ENCODE assay signal across 8 cellular contexts in the genomic region with DNA sequence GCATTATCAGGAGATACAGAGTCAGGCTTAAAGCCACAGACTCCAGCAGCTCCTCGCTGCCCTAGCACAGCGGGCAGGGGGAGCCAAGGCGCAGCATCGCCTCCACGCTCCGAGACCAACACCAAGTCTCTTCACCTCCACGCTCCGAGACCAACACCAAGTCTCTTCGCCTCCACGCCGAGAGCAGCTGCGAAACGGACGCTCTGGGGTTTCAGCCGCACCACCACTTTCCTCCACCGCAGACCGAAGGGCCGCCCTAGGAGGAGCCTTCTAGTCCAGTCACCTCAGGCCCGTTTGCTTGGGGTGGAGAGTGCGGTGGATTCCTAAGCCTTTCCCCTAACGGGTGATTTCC. TPM values are rescaled to one million over a fixed set of nuclear protein-coding genes. Genes with fewer than 3 reads are reported as not detected.
DNase-seq lines count a peak whose midpoint lies in the region; ATAC-seq and TF ChIP-seq lines count a peak whose summit lies in the region.

No MANE protein-coding gene starts in this region.

- no peaks in the 10 kb centered on the region for H3K9me3 Mint-ChIP-seq in activated T-helper 17 cell treated with anti-CD3 and anti-CD28 coated beads, Interleukin-2, amount 50 U/mL, for 72 hours
- no peaks in the 10 kb centered on the region for H3K9me3 Mint-ChIP-seq in naive B cell

- H3K27ac Mint-ChIP-seq in activated T-helper 17 cell treated with anti-CD3 and anti-CD28 coated beads, Interleukin-2, amount 50 U/mL, for 72 hours, result peak overlapping the region; percentile 71
- peak overlapping the region in 3 of 6 donors; percentile 31 to 57 (median 39) for H3K27ac Mint-ChIP-seq in naive B cell

- H3K4me1 Mint-ChIP-seq in activated T-helper 17 cell treated with anti-CD3 and anti-CD28 coated beads, Interleukin-2, amount 50 U/mL, for 72 hours, result peaks cover 4% of the 10 kb centered on the region
- peaks cover 14 to 21% (median 20%) of the 10 kb centered on the region in 3 donors for H3K4me1 Mint-ChIP-seq in naive B cell

- H3K4me3 Mint-ChIP-seq in activated T-helper 17 cell treated with anti-CD3 and anti-CD28 coated beads, Interleukin-2, amount 50 U/mL, for 72 hours, result peak overlapping the region; percentile 89
- H3K4me3 Mint-ChIP-seq in naive B cell, result peak overlapping the region; percentile 77 to 91 (median 86)

- peak; percentile 30 for TF ChIP-seq CTCF in 22Rv1 (IDR thresholded peaks at IDR 0.05)
- TF ChIP-seq CTCF in GM12864 (IDR thresholded peaks at IDR 0.05; ENCODE audit: low read depth, low read length, missing control alignments), result no peak
- TF ChIP-seq CTCF in thyroid gland (IDR thresholded peaks at IDR 0.05), result peak in 1 of 6 experiments; percentile 12

- intact Hi-C loops in thyroid gland (cut with DNase I), result no loop called here

- no peaks in the 10 kb centered on the region for H3K36me3 Mint-ChIP-seq in activated T-helper 17 cell treated with anti-CD3 and anti-CD28 coated beads, Interleukin-2, amount 50 U/mL, for 72 hours (ENCODE audit: low read depth)
- peaks cover 0 to 4% of the 10 kb centered on the region in 2 donors for H3K36me3 Mint-ChIP-seq in naive B cell

- H3K9me3 ChIP-seq in thyroid gland, result no peaks in the 10 kb centered on the region

- no peaks in the 10 kb centered on the region for H3K36me3 ChIP-seq in thyroid gland

- WGBS in thyroid gland, 2 donors, result 0% methylated on average over 6 to 21 of the region's 21 CpGs

- H3K4me3 ChIP-seq in GM12864 (ENCODE audit: low read depth, low read length), result peak overlapping the region; percentile 92
- H3K4me3 ChIP-seq in thyroid gland (replicated peaks in 1 of 3), result peak overlapping the region; percentile 67 to 94 (median 85)

- H3K27ac ChIP-seq in 22Rv1 (peak overlapping the region; percentile 78), thyroid gland (peak overlapping the region; percentile 54 to 71 (median 54))

- peaks cover 3% of the 10 kb centered on the region for H3K27me3 Mint-ChIP-seq in activated T-helper 17 cell treated with anti-CD3 and anti-CD28 coated beads, Interleukin-2, amount 50 U/mL, for 72 hours
- peaks cover 16 to 22% (median 20%) of the 10 kb centered on the region in 3 donors for H3K27me3 Mint-ChIP-seq in naive B cell

- peak; percentile 51 for ATAC-seq in HG02678 (IDR thresholded peaks at IDR 0.05; ENCODE audit: unreplicated experiment)
- ATAC-seq in activated T-helper 17 cell treated with anti-CD3 and anti-CD28 coated beads, Interleukin-2, amount 50 U/mL, for 72 hours (replicated peaks), result peak; percentile 71
- peak; percentile 36 to 51 for ATAC-seq in naive B cell (ENCODE audit: low read depth in 2 of 2)

- DNase-seq in GM12864 (ENCODE audit: low read depth) (no peak), NCI-H2171 (lab: John Stamatoyannopoulos, UW) (peak; percentile 28), fibroblast of peridontal ligament (ENCODE audit: extremely low read depth) (peak; percentile 55), naive B cell (no peak), thyroid gland (peak; percentile 47 to 50)

- H3K27me3 ChIP-seq in thyroid gland, result no peaks in the 10 kb centered on the region

- H3K4me1 ChIP-seq in thyroid gland, result peaks cover 5 to 7% of the 10 kb centered on the region in 2 donors

- no peak for TF ChIP-seq POLR2A in thyroid gland (IDR thresholded peaks at IDR 0.05)

RNA-seq across cellular contexts. Expression of gene DMXL2, which starts 0.7 kb away (rescaled TPM):
- total RNA-seq in activated T-helper 17 cell treated with anti-CD3 and anti-CD28 coated beads, Interleukin-2, amount 50 U/mL, for 72 hours, result 1 to 10 TPM; 4.0 to 9.2 TPM
- under 1 TPM in 2 of 6 donors, not detected in 4; 0.10 to 0.14 TPM for polyA plus RNA-seq in naive B cell (ENCODE audit: low read depth in 6 of 6)
- 10 to 100 TPM; 34.3 to 49.0 (median 45.7) TPM for total RNA-seq in thyroid gland

RNA-seq across cellular contexts. Expression of gene SCG3, which starts 59.4 kb away (rescaled TPM):
- total RNA-seq in activated T-helper 17 cell treated with anti-CD3 and anti-CD28 coated beads, Interleukin-2, amount 50 U/mL, for 72 hours, result not detected
- not detected for polyA plus RNA-seq in naive B cell (ENCODE audit: low read depth in 6 of 6)
- 1 to 10 TPM in 1 of 4 donors, under 1 TPM in 3; 0.33 to 1.8 (median 0.52) TPM for total RNA-seq in thyroid gland

Comparison
In these comparisons a context has a peak if more than half of its experiments do, and no peak if none do; other contexts are left out.
1. DNase-seq: peak in NCI-H2171 (single experiment), fibroblast of peridontal ligament (single experiment) and thyroid gland (2 of 2); none in GM12864 (single experiment) and naive B cell (single experiment).
2. Peak in every context shown above with its lines, with median percentiles within 50 percentile points of each other: ATAC-seq.